16 cellular contexts compared by ENCODE assay signal in the genomic region with DNA sequence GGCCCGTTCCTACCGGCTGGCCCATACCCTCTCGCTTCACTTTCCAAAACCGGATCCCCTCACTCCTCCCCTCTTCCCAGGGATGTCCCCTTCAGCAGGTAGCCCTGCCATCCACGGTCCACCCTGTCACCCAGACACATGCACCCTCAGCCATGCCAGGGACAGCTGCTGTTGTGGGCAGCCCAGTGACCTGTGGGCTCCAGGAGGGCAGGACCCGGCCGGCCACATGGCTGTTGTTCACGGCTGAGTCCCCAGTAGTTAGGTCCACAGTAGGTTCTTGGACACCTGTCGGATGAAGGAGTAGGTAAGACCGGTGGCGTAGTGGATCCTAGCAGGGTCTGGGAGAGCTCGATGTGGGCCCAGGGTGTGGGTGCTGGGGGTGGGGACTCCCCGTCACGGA. TPM values are rescaled to one million over a fixed set of nuclear protein-coding genes. Genes with fewer than 3 reads are reported as not detected.
DNase-seq lines count a peak whose midpoint lies in the region; ATAC-seq and TF ChIP-seq lines count a peak whose summit lies in the region.
"Had no signal": no experiment of that assay in that cellular context is flagged by ENCODE, and none has a peak within 500 bp of the region (broad histone marks: within the 10 kb centered on the region; RNA-seq: fewer than 3 reads in every experiment).

No MANE protein-coding gene starts in this region.

- H3K4me3 Mint-ChIP-seq in WTC11, result no peak overlapping the region
- H3K4me3 Mint-ChIP-seq in memory B cell, result no peak overlapping the region
- H3K4me3 Mint-ChIP-seq in stimulated activated effector memory CD8-positive, alpha-beta T cell treated with anti-CD3 and anti-CD28 coated beads, Interleukin-12 subunit alpha, Interleukin-12 subunit beta, amount 100 ng/mL, for 72 hours, result no peak overlapping the region
- H3K4me3 Mint-ChIP-seq in naive thymus-derived CD4-positive, alpha-beta T cell, result no peak overlapping the region

- TF ChIP-seq CTCF in WTC11 (IDR thresholded peaks at IDR 0.05), result no peak

- intact Hi-C loops in naive thymus-derived CD4-positive, alpha-beta T cell (cut with micrococcal nuclease), result no loop called here

- H3K36me3 Mint-ChIP-seq in WTC11, result no peaks in the 10 kb centered on the region
- H3K36me3 Mint-ChIP-seq in memory B cell, result peaks cover 2% of the 10 kb centered on the region
- H3K36me3 Mint-ChIP-seq in stimulated activated effector memory CD8-positive, alpha-beta T cell treated with anti-CD3 and anti-CD28 coated beads, Interleukin-12 subunit alpha, Interleukin-12 subunit beta, amount 100 ng/mL, for 72 hours, result no peaks in the 10 kb centered on the region
- H3K36me3 Mint-ChIP-seq in naive thymus-derived CD4-positive, alpha-beta T cell, result peaks cover 0 to 16% (median 4%) of the 10 kb centered on the region in 5 donors

- H3K4me1 Mint-ChIP-seq in WTC11 (no peaks in the 10 kb centered on the region), memory B cell (peaks cover 38% of the 10 kb centered on the region)
- peaks cover 28% of the 10 kb centered on the region for H3K4me1 Mint-ChIP-seq in stimulated activated effector memory CD8-positive, alpha-beta T cell treated with anti-CD3 and anti-CD28 coated beads, Interleukin-12 subunit alpha, Interleukin-12 subunit beta, amount 100 ng/mL, for 72 hours
- peaks cover 13 to 41% (median 16%) of the 10 kb centered on the region in 7 donors for H3K4me1 Mint-ChIP-seq in naive thymus-derived CD4-positive, alpha-beta T cell

- POLR2A ChIA-PET in WTC11 (lab: Charles Lee), result no interaction called here
- POLR2A ChIA-PET in naive thymus-derived CD4-positive, alpha-beta T cell (lab: Charles Lee), result no interaction called here

- H3K27me3 Mint-ChIP-seq in WTC11 (ENCODE audit: low read depth) (no peaks in the 10 kb centered on the region), memory B cell (peaks cover 4% of the 10 kb centered on the region)
- H3K27me3 Mint-ChIP-seq in naive thymus-derived CD4-positive, alpha-beta T cell, result no peaks in the 10 kb centered on the region

- peaks cover 13% of the 10 kb centered on the region; the same call in 1 of the 2 replicates for H3K36me3 ChIP-seq in BLaER1
- H3K36me3 ChIP-seq in naive thymus-derived CD4-positive, alpha-beta T cell (ENCODE audit: control insufficient read depth in 2 of 3, insufficient read depth in 3 of 3, low read length in 3 of 3), result no peaks in the 10 kb centered on the region

- no peak for ATAC-seq in WTC11
- peak; percentile 15 for ATAC-seq in memory B cell (ENCODE audit: low read depth)
- no peak for ATAC-seq in stimulated activated effector memory CD8-positive, alpha-beta T cell treated with anti-CD3 and anti-CD28 coated beads, Interleukin-12 subunit alpha, Interleukin-12 subunit beta, amount 100 ng/mL, for 72 hours
- no peak for ATAC-seq in HG02981 (IDR thresholded peaks at IDR 0.05; ENCODE audit: unreplicated experiment)
- ATAC-seq in naive thymus-derived CD4-positive, alpha-beta T cell, result no peak
- ATAC-seq in GM18873 (IDR thresholded peaks at IDR 0.05; ENCODE audit: low FRiP score, unreplicated experiment), result no peak
- ATAC-seq: GM12878, HCT116 had no signal

- peak overlapping the region; percentile 73 for H3K4me2 ChIP-seq in BLaER1

- H3K9me3 Mint-ChIP-seq in WTC11 (no peaks in the 10 kb centered on the region), memory B cell (no peaks in the 10 kb centered on the region)
- H3K9me3 Mint-ChIP-seq in stimulated activated effector memory CD8-positive, alpha-beta T cell treated with anti-CD3 and anti-CD28 coated beads, Interleukin-12 subunit alpha, Interleukin-12 subunit beta, amount 100 ng/mL, for 72 hours, result no peaks in the 10 kb centered on the region
- no peaks in the 10 kb centered on the region for H3K9me3 Mint-ChIP-seq in naive thymus-derived CD4-positive, alpha-beta T cell

- DNase-seq in WTC11 (ENCODE audit: low spot score) (no peak), memory B cell (ENCODE audit: low spot score in 2 of 2) (no peak), NCI-H2196 treated with DMSO at 0.1 percent for 48 hours (lab: John Stamatoyannopoulos, UW; ENCODE audit: unreplicated experiment) (no peak)
- DNase-seq in stimulated activated effector memory CD8-positive, alpha-beta T cell treated with anti-CD3 and anti-CD28 coated beads, Interleukin-12 subunit alpha, Interleukin-12 subunit beta, amount 100 ng/mL, for 72 hours (ENCODE audit: low spot score in 2 of 2), result no peak
- DNase-seq in naive thymus-derived CD4-positive, alpha-beta T cell, result no peak
- DNase-seq: GM23248, KG1, NCI-H1092 treated with DMSO at 0.1 percent for 48 hours, NCI-H187, NCI-H2171, NCI-H510A treated with DMSO at 0.1 percent for 48 hours had no signal

- H3K9me3 ChIP-seq in BLaER1, result no peaks in the 10 kb centered on the region
- H3K9me3 ChIP-seq in naive thymus-derived CD4-positive, alpha-beta T cell (ENCODE audit: control insufficient read depth in 2 of 3, low read length in 3 of 3), result no peaks in the 10 kb centered on the region

- H4K20me1 ChIP-seq in BLaER1, result peaks cover 94% of the 10 kb centered on the region

- peak overlapping the region; percentile 51 for H3K27ac ChIP-seq in BLaER1
- H3K27ac ChIP-seq in naive thymus-derived CD4-positive, alpha-beta T cell (ENCODE audit: low read depth, low read length), result no peak overlapping the region
- H3K27ac ChIP-seq: GM23248 had no signal

- peaks cover 81% of the 10 kb centered on the region for H3K4me1 ChIP-seq in BLaER1
- H3K4me1 ChIP-seq in naive thymus-derived CD4-positive, alpha-beta T cell (ENCODE audit: control insufficient read depth in 2 of 2, insufficient read depth in 2 of 2, low read length in 2 of 2), result no peaks in the 10 kb centered on the region

- H3K27ac Mint-ChIP-seq in WTC11 (peak overlapping the region; percentile 24; the same call in 1 of the 2 replicates), memory B cell (no peak overlapping the region)
- H3K27ac Mint-ChIP-seq in stimulated activated effector memory CD8-positive, alpha-beta T cell treated with anti-CD3 and anti-CD28 coated beads, Interleukin-12 subunit alpha, Interleukin-12 subunit beta, amount 100 ng/mL, for 72 hours, result peak overlapping the region; percentile 23
- peak overlapping the region in 1 of 9 donors; percentile 41 for H3K27ac Mint-ChIP-seq in naive thymus-derived CD4-positive, alpha-beta T cell

- H3K27me3 ChIP-seq in BLaER1, result no peaks in the 10 kb centered on the region
- H3K27me3 ChIP-seq in naive thymus-derived CD4-positive, alpha-beta T cell (ENCODE audit: control insufficient read depth in 2 of 2, insufficient read depth in 2 of 2, low read length in 2 of 2), result no peaks in the 10 kb centered on the region

- H3K9ac ChIP-seq in BLaER1, result no peak overlapping the region
- H3K9ac ChIP-seq: GM23248 had no signal

- H3K4me3 ChIP-seq in BLaER1, result no peak overlapping the region
- no peak overlapping the region for H3K4me3 ChIP-seq in naive thymus-derived CD4-positive, alpha-beta T cell (ENCODE audit: low read length)
- H3K4me3 ChIP-seq: GM12878, GM23248 had no signal

- CTCF ChIA-PET in WTC11 (lab: Charles Lee), result interaction anchor here (1.1 kb wide), 1 partner anchor 16 kb away, joined by 4 read pairs; no protein-coding TSS in a partner anchor
- CTCF ChIA-PET in naive thymus-derived CD4-positive, alpha-beta T cell (lab: Charles Lee), result no interaction called here

TF ChIP-seq in WTC11, 78 proteins besides CTCF, POLR2A, EP300 and RAD21:
- TF ChIP-seq, protein P1, sequence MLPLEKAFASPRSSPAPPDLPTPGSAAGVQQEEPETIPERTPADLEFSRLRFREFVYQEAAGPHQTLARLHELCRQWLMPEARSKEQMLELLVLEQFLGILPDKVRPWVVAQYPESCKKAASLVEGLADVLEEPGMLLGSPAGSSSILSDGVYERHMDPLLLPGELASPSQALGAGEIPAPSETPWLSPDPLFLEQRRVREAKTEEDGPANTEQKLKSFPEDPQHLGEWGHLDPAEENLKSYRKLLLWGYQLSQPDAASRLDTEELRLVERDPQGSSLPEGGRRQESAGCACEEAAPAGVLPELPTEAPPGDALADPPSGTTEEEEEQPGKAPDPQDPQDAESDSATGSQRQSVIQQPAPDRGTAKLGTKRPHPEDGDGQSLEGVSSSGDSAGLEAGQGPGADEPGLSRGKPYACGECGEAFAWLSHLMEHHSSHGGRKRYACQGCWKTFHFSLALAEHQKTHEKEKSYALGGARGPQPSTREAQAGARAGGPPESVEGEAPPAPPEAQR (CRISPR knock-in tag; IDR thresholded peaks at IDR 0.05), result no peak

RNA-seq across cellular contexts. Expression of a gene that starts 12.5 kb away (rescaled TPM):
- 4.3 to 5.5 TPM (median 4.6 TPM) in 3 replicates for total RNA-seq in WTC11 (2021)
- 10 to 100 TPM in 1 of 5 experiments, 1 to 10 TPM in 4; 1.8 to 10.3 (median 1.9) TPM for total RNA-seq in naive thymus-derived CD4-positive, alpha-beta T cell
- polyA plus RNA-seq in naive thymus-derived CD4-positive, alpha-beta T cell, result 1 to 10 TPM; 1.4 to 2.8 TPM
